Comparison of ENCODE assay signal across 9 cellular contexts in the genomic region with DNA sequence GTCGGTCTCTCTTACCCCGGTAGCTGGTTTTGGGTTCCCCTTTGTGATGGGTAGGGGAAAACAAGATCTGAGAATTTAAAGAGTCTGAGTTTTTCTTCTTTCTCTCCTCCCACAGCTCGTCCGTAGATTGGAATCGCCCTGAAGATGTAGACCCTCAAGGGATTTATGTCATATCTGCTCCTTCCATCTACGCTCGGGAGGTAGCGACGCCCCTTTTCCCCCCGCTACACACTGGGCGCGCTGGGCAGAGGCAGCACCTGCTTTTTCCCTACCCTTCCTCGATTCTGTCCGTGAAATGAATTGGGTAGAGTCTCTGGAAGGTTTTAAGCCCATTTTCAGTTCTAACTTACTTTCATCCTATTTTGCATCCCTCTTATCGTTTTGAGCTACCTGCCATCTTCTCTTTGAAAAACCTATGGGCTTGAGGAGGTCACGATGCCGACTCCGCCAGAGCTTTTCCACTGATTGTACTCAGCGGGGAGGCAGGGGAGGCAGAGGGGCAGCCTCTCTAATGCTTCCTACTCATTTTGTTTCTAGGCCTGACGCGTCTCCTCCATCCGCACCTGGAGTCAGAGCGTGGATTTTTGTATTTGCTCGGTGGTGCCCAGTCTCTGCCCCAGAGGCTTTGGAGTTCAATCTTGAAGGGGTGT. TPM values are rescaled to one million over a fixed set of nuclear protein-coding genes. Genes with fewer than 3 reads are reported as not detected.
DNase-seq lines count a peak whose midpoint lies in the region; ATAC-seq and TF ChIP-seq lines count a peak whose summit lies in the region.
"Had no signal": no experiment of that assay in that cellular context is flagged by ENCODE, and none has a peak within 500 bp of the region (broad histone marks: within the 10 kb centered on the region; RNA-seq: fewer than 3 reads in every experiment).

No MANE protein-coding gene starts in this region.

- H3K9me3 Mint-ChIP-seq in activated CD4-positive, alpha-beta T cell treated with anti-CD3 and anti-CD28 coated beads, Interleukin-2, amount 10 ng/mL, durations not matched to agents 24 days and 14 days = no peaks in the 10 kb centered on the region

- POLR2A ChIA-PET in SK-N-SH (lab: Yijun Ruan, JAX) = interaction anchor here (1.3 kb wide), 1 partner anchor 72 kb away, joined by 6 read pairs; a partner anchor contains a TSS

- no peaks in the 10 kb centered on the region for H3K79me2 ChIP-seq in SK-N-SH (ENCODE audit: insufficient read depth)
- H3K79me2 ChIP-seq in fibroblast of lung (ENCODE audit: control insufficient read depth, insufficient read depth, low read length) = no peaks in the 10 kb centered on the region

- H3K36me3 ChIP-seq in SK-N-SH (replicated peaks in 1 of 2; ENCODE audit: control insufficient read depth in 1 of 2, insufficient read depth in 2 of 2, low read length in 1 of 2) (no peaks in the 10 kb centered on the region), fibroblast of lung (ENCODE audit: control insufficient read depth, insufficient read depth, low read length) (no peaks in the 10 kb centered on the region), skeletal muscle satellite cell (ENCODE audit: insufficient read depth, low read length) (no peaks in the 10 kb centered on the region)

- TF ChIP-seq CTCF in SK-N-SH (IDR thresholded peaks at IDR 0.05) = no peak
- no peak for TF ChIP-seq CTCF in fibroblast of lung (conservative IDR thresholded peaks at IDR 0.05 in 1 of 2, IDR thresholded peaks at IDR 0.05 in 1 of 2; ENCODE audit: low read depth in 1 of 2, low read length in 2 of 2)

- TF ChIP-seq RAD21 in SK-N-SH (IDR thresholded peaks at IDR 0.05; ENCODE audit: low read length) = no peak

- H3K4me3 ChIP-seq in SK-N-SH (ENCODE audit: low read depth in 2 of 2, low read length in 1 of 2) (peak overlapping the region; percentile 64 to 76), fibroblast of lung (replicated peaks in 1 of 4; ENCODE audit: control extremely low read depth in 1 of 4, insufficient read depth in 1 of 4, low read depth in 3 of 4, low read length in 4 of 4) (peak overlapping the region in 3 of 4 experiments; percentile 30 to 52 (median 46)), skeletal muscle satellite cell (ENCODE audit: low read length) (peak overlapping the region; percentile 74)

- no peak overlapping the region; a peak in 1 of 4 replicates for H3K27ac ChIP-seq in SK-N-SH (ENCODE audit: low read depth in 2 of 2, low read length in 1 of 2)
- no peak overlapping the region for H3K27ac ChIP-seq in fibroblast of lung (ENCODE audit: insufficient read depth, low read length)

- 48% methylated on average over 24 of the region's 24 CpGs for WGBS in SK-N-SH (ENCODE audit: low lambda C conversion rate)

- peak overlapping the region; percentile 85 for H3K4me3 Mint-ChIP-seq in activated CD4-positive, alpha-beta T cell treated with anti-CD3 and anti-CD28 coated beads, Interleukin-2, amount 10 ng/mL, durations not matched to agents 24 days and 14 days

- CTCF ChIA-PET in SK-N-SH (lab: Yijun Ruan, JAX) = interaction anchor here (0.9 to 3.0 kb wide), 3 partner anchors 8 to 25 kb away, joined by 3 to 19 read pairs (median 3); a partner anchor contains a TSS

- no peaks in the 10 kb centered on the region for H3K9me2 ChIP-seq in SK-N-SH

- no peaks in the 10 kb centered on the region for H3F3A ChIP-seq in SK-N-SH (replicated peaks; ENCODE audit: insufficient read depth)

- peaks cover 51% of the 10 kb centered on the region for H3K27me3 Mint-ChIP-seq in activated CD4-positive, alpha-beta T cell treated with anti-CD3 and anti-CD28 coated beads, Interleukin-2, amount 10 ng/mL, durations not matched to agents 24 days and 14 days

- H3K4me1 Mint-ChIP-seq in activated CD4-positive, alpha-beta T cell treated with anti-CD3 and anti-CD28 coated beads, Interleukin-2, amount 10 ng/mL, durations not matched to agents 24 days and 14 days = peaks cover 20% of the 10 kb centered on the region

- intact Hi-C loops in activated CD4-positive, alpha-beta T cell treated with anti-CD3 and anti-CD28 coated beads, Interleukin-2, amount 10 ng/mL, durations not matched to agents 24 days and 14 days (cut with micrococcal nuclease) = loop anchor here (2.0 kb wide), 1 partner anchor 25 kb away; a partner anchor contains a TSS

- H3K4me2 ChIP-seq in SK-N-SH = peak overlapping the region; percentile 83
- H3K4me2 ChIP-seq in fibroblast of lung (ENCODE audit: extremely low read depth, insufficient read depth, low read length) = peak overlapping the region; percentile 62
- H3K4me2 ChIP-seq in skeletal muscle satellite cell (ENCODE audit: low read length) = peak overlapping the region; percentile 90

- H3K27me3 ChIP-seq in SK-N-SH (ENCODE audit: insufficient read depth) (no peaks in the 10 kb centered on the region), fibroblast of lung (ENCODE audit: control insufficient read depth, insufficient read depth, low read length) (peaks cover 24% of the 10 kb centered on the region), skeletal muscle satellite cell (ENCODE audit: control insufficient read depth, insufficient read depth, low read length) (peaks cover 47% of the 10 kb centered on the region)

- H2AFZ ChIP-seq in SK-N-SH (ENCODE audit: low read depth) (peak overlapping the region; percentile 84), fibroblast of lung (ENCODE audit: low read length) (peak overlapping the region; percentile 69)

- H3K4me1 ChIP-seq in SK-N-SH (ENCODE audit: control insufficient read depth in 1 of 2, insufficient read depth in 2 of 2, low read depth in 1 of 2, low read length in 1 of 2) (peaks cover 0 to 5% of the 10 kb centered on the region in 2 experiments; a peak in 1 of 4 replicates), fibroblast of lung (ENCODE audit: control insufficient read depth, extremely low read depth, insufficient read depth, low read length) (no peaks in the 10 kb centered on the region), skeletal muscle satellite cell (ENCODE audit: control insufficient read depth, insufficient read depth, low read length) (peaks cover 13% of the 10 kb centered on the region)

- no peaks in the 10 kb centered on the region for H3K36me3 Mint-ChIP-seq in activated CD4-positive, alpha-beta T cell treated with anti-CD3 and anti-CD28 coated beads, Interleukin-2, amount 10 ng/mL, durations not matched to agents 24 days and 14 days (ENCODE audit: low read depth)

- no peaks in the 10 kb centered on the region for H3K9me3 ChIP-seq in SK-N-SH
- no peaks in the 10 kb centered on the region for H3K9me3 ChIP-seq in fibroblast of lung (ENCODE audit: control insufficient read depth, insufficient read depth, low read depth, low read length)
- no peaks in the 10 kb centered on the region for H3K9me3 ChIP-seq in skeletal muscle satellite cell (replicated peaks; ENCODE audit: low read length)

- no peak for ATAC-seq in HG02970 (IDR thresholded peaks at IDR 0.05; ENCODE audit: low FRiP score, unreplicated experiment)
- no peak for ATAC-seq in GM18867 (IDR thresholded peaks at IDR 0.05; ENCODE audit: unreplicated experiment)

- H3K9ac ChIP-seq in SK-N-SH (peak overlapping the region; percentile 53), fibroblast of lung (ENCODE audit: insufficient read depth, low read length) (no peak overlapping the region), skeletal muscle satellite cell (ENCODE audit: low read depth, low read length) (peak overlapping the region; percentile 18)

- TF ChIP-seq EP300 in SK-N-SH (IDR thresholded peaks at IDR 0.05; ENCODE audit: borderline replicate concordance in 1 of 2, low read depth in 1 of 2, low read length in 1 of 2) = no peak

- H4K20me1 ChIP-seq in SK-N-SH (ENCODE audit: insufficient read depth) (no peaks in the 10 kb centered on the region), fibroblast of lung (ENCODE audit: control insufficient read depth, extremely low read depth, insufficient read depth, low read length) (no peaks in the 10 kb centered on the region)

- no peak for DNase-seq in activated CD4-positive, alpha-beta T cell treated with anti-CD3 and anti-CD28 coated beads, Interleukin-2, amount 10 ng/mL, durations not matched to agents 24 days and 14 days
- DNase-seq in activated CD4-positive, alpha-beta T cell treated with anti-CD3 and anti-CD28 coated beads for 48 hours = no peak
- DNase-seq in SK-N-SH = no peak
- DNase-seq in fibroblast of lung (ENCODE audit: low read depth in 2 of 2) = no peak
- no peak for DNase-seq in stimulated activated CD4-positive, alpha-beta T cell treated with anti-CD3 and anti-CD28 coated beads, Interleukin-15, amount 100 ng/mL, for 24 hours
- DNase-seq: GOT3 had no signal

- no peak overlapping the region for H3K27ac Mint-ChIP-seq in activated CD4-positive, alpha-beta T cell treated with anti-CD3 and anti-CD28 coated beads, Interleukin-2, amount 10 ng/mL, durations not matched to agents 24 days and 14 days

RNA-seq across cellular contexts. Expression of a gene that starts 7.1 kb away (rescaled TPM):
- not detected in 2 replicates for total RNA-seq in activated CD4-positive, alpha-beta T cell treated with anti-CD3 and anti-CD28 coated beads, Interleukin-2, amount 10 ng/mL, durations not matched to agents 24 days and 14 days
- 0.08 and 0.11 TPM in 2 replicates for polyA plus RNA-seq in SK-N-SH (2012; rRNA removed)
- polyA plus RNA-seq in SK-N-SH (2012; cell fraction: cytosol; rRNA removed) = 0.03 and 0.12 TPM in 2 replicates
- polyA plus RNA-seq in SK-N-SH (2012; cell fraction: nucleus; rRNA removed) = 0.32 and 0.35 TPM in 2 replicates
- not detected in 2 replicates for total RNA-seq in fibroblast of lung
- not detected in 2 replicates for polyA plus RNA-seq in fibroblast of lung
- not detected in 2 replicates for polyA plus RNA-seq in fibroblast of lung (2012)
- polyA minus RNA-seq in fibroblast of lung (ENCODE audit: low replicate concordance) = not detected in 2 replicates
- not detected in 2 replicates for total RNA-seq in skeletal muscle satellite cell (2012; rRNA removed)

RNA-seq across cellular contexts. Expression of a gene that starts 9.1 kb away (rescaled TPM):
- total RNA-seq in activated CD4-positive, alpha-beta T cell treated with anti-CD3 and anti-CD28 coated beads, Interleukin-2, amount 10 ng/mL, durations not matched to agents 24 days and 14 days = 2.2 TPM in 2 replicates
- polyA plus RNA-seq in SK-N-SH (2012; rRNA removed) (4.7 and 4.8 TPM in 2 replicates), fibroblast of lung (0.08 and 0.11 TPM in 2 replicates)
- 3.8 and 4.0 TPM in 2 replicates for polyA plus RNA-seq in SK-N-SH (2012; cell fraction: cytosol; rRNA removed)
- 1.6 and 3.0 TPM in 2 replicates for polyA plus RNA-seq in SK-N-SH (2012; cell fraction: nucleus; rRNA removed)
- under 0.01 TPM in 2 replicates for total RNA-seq in fibroblast of lung
- polyA plus RNA-seq in fibroblast of lung (2012) = 0.28 and 0.36 TPM in 2 replicates
- polyA minus RNA-seq in fibroblast of lung (ENCODE audit: low replicate concordance) = not detected in 2 replicates
- 0.76 and 0.87 TPM in 2 replicates for total RNA-seq in skeletal muscle satellite cell (2012; rRNA removed)

RNA-seq across cellular contexts. Expression of a gene that starts 24.8 kb away (rescaled TPM):
- 3.4 and 3.6 TPM in 2 replicates for total RNA-seq in activated CD4-positive, alpha-beta T cell treated with anti-CD3 and anti-CD28 coated beads, Interleukin-2, amount 10 ng/mL, durations not matched to agents 24 days and 14 days
- polyA plus RNA-seq in SK-N-SH (2012; rRNA removed) (5.4 and 6.5 TPM in 2 replicates), fibroblast of lung (3.4 and 4.0 TPM in 2 replicates)
- polyA plus RNA-seq in SK-N-SH (2012; cell fraction: cytosol; rRNA removed) = 8.8 and 10.3 TPM in 2 replicates
- 8.3 and 9.1 TPM in 2 replicates for polyA plus RNA-seq in SK-N-SH (2012; cell fraction: nucleus; rRNA removed)
- 3.1 and 4.1 TPM in 2 replicates for total RNA-seq in fibroblast of lung
- polyA plus RNA-seq in fibroblast of lung (2012) = 2.3 and 2.9 TPM in 2 replicates
- 0.47 and 1.8 TPM in 2 replicates for polyA minus RNA-seq in fibroblast of lung (ENCODE audit: low replicate concordance)
- total RNA-seq in skeletal muscle satellite cell (2012; rRNA removed) = 2.0 and 2.8 TPM in 2 replicates

RNA-seq across cellular contexts. Expression of a gene that starts 27.2 kb away (rescaled TPM):
- total RNA-seq in activated CD4-positive, alpha-beta T cell treated with anti-CD3 and anti-CD28 coated beads, Interleukin-2, amount 10 ng/mL, durations not matched to agents 24 days and 14 days = 141 and 143 TPM in 2 replicates
- polyA plus RNA-seq in SK-N-SH (2012; rRNA removed) (83.8 and 98.1 TPM in 2 replicates), fibroblast of lung (43.5 and 71.0 TPM in 2 replicates)
- polyA plus RNA-seq in SK-N-SH (2012; cell fraction: cytosol; rRNA removed) = 54.4 and 65.3 TPM in 2 replicates
- 108 and 156 TPM in 2 replicates for polyA plus RNA-seq in SK-N-SH (2012; cell fraction: nucleus; rRNA removed)
- total RNA-seq in fibroblast of lung = 37.2 and 45.7 TPM in 2 replicates
- 63.2 and 96.3 TPM in 2 replicates for polyA plus RNA-seq in fibroblast of lung (2012)
- polyA minus RNA-seq in fibroblast of lung (ENCODE audit: low replicate concordance) = 167 and 175 TPM in 2 replicates
- total RNA-seq in skeletal muscle satellite cell (2012; rRNA removed) = 65.7 TPM in 2 replicates

RNA-seq across cellular contexts. Expression of a gene that starts 32.1 kb away (rescaled TPM):
- total RNA-seq in activated CD4-positive, alpha-beta T cell treated with anti-CD3 and anti-CD28 coated beads, Interleukin-2, amount 10 ng/mL, durations not matched to agents 24 days and 14 days = 17.2 and 17.6 TPM in 2 replicates
- polyA plus RNA-seq in SK-N-SH (2012; rRNA removed) (13.9 and 14.1 TPM in 2 replicates), fibroblast of lung (10.0 and 11.0 TPM in 2 replicates)
- polyA plus RNA-seq in SK-N-SH (2012; cell fraction: cytosol; rRNA removed) = 13.9 and 14.5 TPM in 2 replicates
- 5.9 and 7.9 TPM in 2 replicates for polyA plus RNA-seq in SK-N-SH (2012; cell fraction: nucleus; rRNA removed)
- total RNA-seq in fibroblast of lung = 9.1 and 10.5 TPM in 2 replicates
- polyA plus RNA-seq in fibroblast of lung (2012) = 16.4 and 17.9 TPM in 2 replicates
- polyA minus RNA-seq in fibroblast of lung (ENCODE audit: low replicate concordance) = 2.1 and 3.3 TPM in 2 replicates
- 5.1 and 6.1 TPM in 2 replicates for total RNA-seq in skeletal muscle satellite cell (2012; rRNA removed)
